8 cellular contexts compared by ENCODE assay signal in the genomic region with DNA sequence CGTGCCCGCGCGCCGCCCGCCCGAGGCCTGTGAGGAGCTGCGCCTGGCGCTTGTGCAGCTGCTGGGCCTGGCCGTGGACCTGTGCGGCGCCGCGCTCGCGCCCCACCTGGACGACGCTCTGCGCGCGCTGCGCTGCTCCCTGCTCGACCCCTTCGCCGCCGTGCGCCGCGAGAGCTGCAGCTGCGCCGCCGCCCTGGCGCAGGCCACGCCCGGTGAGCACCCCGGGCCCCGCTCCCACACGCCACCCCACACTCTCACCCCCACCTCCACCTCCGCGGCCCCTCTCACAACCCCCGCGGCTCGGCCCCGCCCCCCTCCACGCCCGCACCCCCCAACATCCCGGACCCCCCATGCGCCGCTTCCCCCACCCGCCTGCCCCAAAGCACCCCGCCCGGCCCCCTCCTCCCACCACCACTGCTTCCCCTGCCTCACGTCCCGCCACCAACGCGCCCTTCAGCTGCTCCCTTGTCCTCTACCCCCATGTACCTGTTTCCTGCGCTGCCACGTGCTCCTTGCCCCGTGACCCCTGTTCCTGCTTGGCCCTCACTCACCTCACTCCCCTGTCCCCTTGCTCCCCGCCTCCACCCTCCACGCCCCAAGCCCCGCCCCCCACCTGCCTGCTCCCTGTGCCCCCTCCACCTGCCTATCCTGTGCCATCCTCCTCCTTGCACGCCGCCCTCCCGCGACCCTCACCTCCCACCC. TPM values are rescaled to one million over a fixed set of nuclear protein-coding genes. Genes with fewer than 3 reads are reported as not detected.
A peak's percentile ranks its signal among the peaks of the same experiment; 100 is the strongest.
DNase-seq lines count a peak whose midpoint lies in the region; ATAC-seq and TF ChIP-seq lines count a peak whose summit lies in the region.

A gene (minus strand): TSS at position 178 of the 702 bp plus-strand sequence. CDS start 15,776 bp downstream, outside the sequence.

- no CpG with 5 or more reads among the region's 66 CpGs for WGBS in H9 (ENCODE audit: extremely low coverage, insufficient read length, low lambda C conversion rate)

- H3K4me3 ChIP-seq in fibroblast of mammary gland (ENCODE audit: control insufficient read depth, low read depth, low read length) (peak within 1 kb of the TSS; percentile 55), upper lobe of right lung (peak within 1 kb of the TSS; percentile 68)

- no peak within 1 kb of the TSS for H2AFZ ChIP-seq in H9 (ENCODE audit: low read length)

- H3K36me3 Mint-ChIP-seq in H9 (ENCODE audit: insufficient read depth in 1 of 3, low read depth in 3 of 3) = peaks cover 51 to 71% (median 54%) of the 10 kb centered on the region in 3 experiments
- peaks cover 31% of the 10 kb centered on the region for H3K36me3 Mint-ChIP-seq in neural crest cell (ENCODE audit: low read depth)

- H2AK5ac ChIP-seq in H9 (ENCODE audit: insufficient read length, low read length) = no peak within 1 kb of the TSS

- H4K91ac ChIP-seq in H9 (ENCODE audit: insufficient read length, low read depth, low read length) = no peak within 1 kb of the TSS

- H4K8ac ChIP-seq in H9 (replicated peaks; ENCODE audit: insufficient read length, low read depth, low read length) = no peak within 1 kb of the TSS

- intact Hi-C loops in upper lobe of right lung (cut with DNase I) = no loop called here

- H4K5ac ChIP-seq in H9 (ENCODE audit: insufficient read length, low read depth, low read length) = no peak within 1 kb of the TSS

- no peak within 1 kb of the TSS for H3K23ac ChIP-seq in H9 (ENCODE audit: insufficient read length, low read depth, low read length)

- no peak within 1 kb of the TSS; the same call in 1 of the 2 replicates for H3K14ac ChIP-seq in H9 (ENCODE audit: insufficient read depth, low read length)

- H3K36me3 ChIP-seq in upper lobe of right lung = peaks cover 11% of the 10 kb centered on the region

- H3K27me3 ChIP-seq in H9 (ENCODE audit: insufficient read depth, low read length) (no peaks in the 10 kb centered on the region), upper lobe of right lung (no peaks in the 10 kb centered on the region)

- peaks cover 21% of the 10 kb centered on the region; the same call in 1 of the 2 replicates for H3K79me2 ChIP-seq in H9 (ENCODE audit: insufficient read depth, low read length)

- no peak within 1 kb of the TSS for H2BK5ac ChIP-seq in H9 (ENCODE audit: insufficient read length, low read length)

- H3K79me1 ChIP-seq in H9 (ENCODE audit: insufficient read depth, low read depth, low read length, poor library complexity, severe bottlenecking) = no peaks in the 10 kb centered on the region

- peak within 1 kb of the TSS; percentile 85 to 96 for H3K4me3 Mint-ChIP-seq in H9
- peak within 1 kb of the TSS; percentile 94 for H3K4me3 Mint-ChIP-seq in neural crest cell

- peak within 1 kb of the TSS; percentile 33 for H3K18ac ChIP-seq in H9 (ENCODE audit: insufficient read length, low read depth, low read length)

- peak; percentile 7 for ATAC-seq in upper lobe of right lung

- H3K4me2 ChIP-seq in H9 (ENCODE audit: insufficient read depth, insufficient read length, low read length) = peak within 1 kb of the TSS; percentile 38

- H3K9me3 Mint-ChIP-seq in H9 (peaks cover 37% of the 10 kb centered on the region in 2 experiments), neural crest cell (peaks cover 14% of the 10 kb centered on the region)

- H3K56ac ChIP-seq in H9 (ENCODE audit: insufficient read length, low read depth, low read length) = no peak within 1 kb of the TSS

- peak within 1 kb of the TSS; percentile 37 for H3K9ac ChIP-seq in H9 (ENCODE audit: extremely low read depth, insufficient read length, low read length)

- H2BK120ac ChIP-seq in H9 (ENCODE audit: low read depth, low read length, poor library complexity, severe bottlenecking) = peak within 1 kb of the TSS; percentile 83

- H3K27me3 Mint-ChIP-seq in H9 (ENCODE audit: low read depth) (no peaks in the 10 kb centered on the region), neural crest cell (ENCODE audit: low read depth) (no peaks in the 10 kb centered on the region)

- peak; percentile 27 for TF ChIP-seq POLR2A in GM15510 (IDR thresholded peaks at IDR 0.05; ENCODE audit: borderline replicate concordance, extremely low read depth, insufficient read length)

- no peak within 1 kb of the TSS for H3K27ac ChIP-seq in H9 (ENCODE audit: insufficient read length, low read depth, low read length)
- peak within 1 kb of the TSS; percentile 85 for H3K27ac ChIP-seq in upper lobe of right lung

- H3K27ac Mint-ChIP-seq in H9 (peak within 1 kb of the TSS in 2 of 3 experiments; percentile 55 to 81; a peak in 4 of 7 replicates), neural crest cell (ENCODE audit: unreplicated experiment) (peak within 1 kb of the TSS; percentile 28)

- peaks cover 9% of the 10 kb centered on the region for H3K23me2 ChIP-seq in H9 (ENCODE audit: insufficient read length, low read depth, low read length, poor library complexity, severe bottlenecking)

- H3K4ac ChIP-seq in H9 (ENCODE audit: low read depth, low read length) = no peak within 1 kb of the TSS

- no peaks in the 10 kb centered on the region for H4K20me1 ChIP-seq in H9 (ENCODE audit: control insufficient read depth, insufficient read depth, insufficient read length)

- no peak within 1 kb of the TSS for H2BK20ac ChIP-seq in H9 (ENCODE audit: low read depth, low read length, poor library complexity, severe bottlenecking)

- peak; percentile 62 for DNase-seq in H9
- peak; percentile 36 for DNase-seq in M059J (ENCODE audit: low read depth)
- DNase-seq in activated CD8-positive, alpha-beta memory T cell treated with anti-CD3 and anti-CD28 coated beads, Interleukin-2, amount 50 U/mL, for 4 hours = peak; percentile 62
- DNase-seq in fibroblast of mammary gland (ENCODE audit: low read depth) = no peak
- no peak for DNase-seq in neural crest cell (ENCODE audit: low read depth, low spot score)
- DNase-seq in upper lobe of right lung = no peak
- DNase-seq in EL = no peak

- no peak within 1 kb of the TSS for H2BK12ac ChIP-seq in H9 (ENCODE audit: insufficient read length, low read depth, low read length)

- H3K4me1 ChIP-seq in H9 (ENCODE audit: insufficient read depth, low read length) (no peaks in the 10 kb centered on the region; the same call in 1 of the 2 replicates), upper lobe of right lung (peaks cover 12% of the 10 kb centered on the region)

- TF ChIP-seq CTCF in H9 (conservative IDR thresholded peaks at IDR 0.05) (no peak), fibroblast of mammary gland (conservative IDR thresholded peaks at IDR 0.05; ENCODE audit: control insufficient read depth, insufficient read depth, low read depth, low read length) (no peak), neural crest cell (conservative IDR thresholded peaks at IDR 0.05) (no peak), upper lobe of right lung (IDR thresholded peaks at IDR 0.05) (no peak)

- H3T11ph ChIP-seq in H9 (ENCODE audit: low read length) = no peak within 1 kb of the TSS

- H3K4me1 Mint-ChIP-seq in H9 = peaks cover 15 to 18% of the 10 kb centered on the region in 2 experiments
- peaks cover 21% of the 10 kb centered on the region for H3K4me1 Mint-ChIP-seq in neural crest cell

- no peaks in the 10 kb centered on the region for H3K9me3 ChIP-seq in H9 (ENCODE audit: control insufficient read depth, low read depth, low read length)
- H3K9me3 ChIP-seq in upper lobe of right lung = no peaks in the 10 kb centered on the region

- no peak within 1 kb of the TSS for H2BK15ac ChIP-seq in H9 (ENCODE audit: low read depth, low read length)

RNA-seq across cellular contexts. Expression of the gene that starts here (rescaled TPM):
- total RNA-seq in H9 (2021) (43.3 and 44.2 TPM in 2 replicates), neural crest cell (8.1 and 9.5 TPM in 2 replicates), upper lobe of right lung (25.7 TPM)
- total RNA-seq in M059J (2014; rRNA removed; shearing (Covaris generic)) = 30.3 and 33.9 TPM in 2 replicates

Comparison
In these comparisons a context has a peak if more than half of its experiments do, and no peak if none do; other contexts are left out.
1. DNase-seq: peak in H9 (single experiment), M059J (single experiment) and activated CD8-positive, alpha-beta memory T cell treated with anti-CD3 and anti-CD28 coated beads, Interleukin-2, amount 50 U/mL, for 4 hours (single experiment); none in fibroblast of mammary gland (single experiment), neural crest cell (single experiment), upper lobe of right lung (single experiment) and EL (single experiment).